Comparison of ENCODE assay signal across 21 cellular contexts in genomic region chr5:13510616-13511015, GRCh38.
"Had no signal": no experiment of that assay in that cellular context is flagged by ENCODE, and none has a peak within 500 bp of the region (broad histone marks: within the 10 kb centered on the region; RNA-seq: fewer than 3 reads in every experiment).

No MANE protein-coding gene starts in this region.

- H3K27ac ChIP-seq: body of pancreas, lower lobe of right lung, thyroid gland, uterus had no signal

- H3K4me1 Mint-ChIP-seq: activated B cell treated with CpG ODN at 0.5 μM for 24 hours; activated CD4-positive, alpha-beta T cell treated with anti-CD3 and anti-CD28 coated beads, Interleukin-2, amount 10 ng/mL, durations not matched to agents 24 days and 14 days; activated naive CD8-positive, alpha-beta T cell treated with anti-CD3 and anti-CD28 coated beads for 36 hours; immature natural killer cell; stimulated activated effector memory CD8-positive, alpha-beta T cell treated with anti-CD3 and anti-CD28 coated beads, Interleukin-12 subunit alpha, Interleukin-12 subunit beta, amount 100 ng/mL, for 72 hours; T-helper 17 cell had no signal

- H3K27me3 Mint-ChIP-seq: activated B cell treated with CpG ODN at 0.5 μM for 24 hours; activated CD4-positive, alpha-beta T cell treated with anti-CD3 and anti-CD28 coated beads, Interleukin-2, amount 10 ng/mL, durations not matched to agents 24 days and 14 days; activated naive CD8-positive, alpha-beta T cell treated with anti-CD3 and anti-CD28 coated beads for 36 hours; progenitor cell of endocrine pancreas; T-helper 17 cell had no signal

- H3K4me1 ChIP-seq: body of pancreas, lower lobe of right lung, thyroid gland, uterus had no signal

- H3K27ac Mint-ChIP-seq: activated B cell treated with CpG ODN at 0.5 μM for 24 hours; activated CD4-positive, alpha-beta T cell treated with anti-CD3 and anti-CD28 coated beads, Interleukin-2, amount 10 ng/mL, durations not matched to agents 24 days and 14 days; activated CD8-positive, alpha-beta T cell treated with anti-CD3 and anti-CD28 coated beads, Interleukin-2, amount 10 ng/mL, durations not matched to agents 7 days and 5 days; activated naive CD8-positive, alpha-beta T cell treated with anti-CD3 and anti-CD28 coated beads for 36 hours; immature natural killer cell; mesothelial cell of epicardium; progenitor cell of endocrine pancreas; stimulated activated effector memory CD8-positive, alpha-beta T cell treated with anti-CD3 and anti-CD28 coated beads, Interleukin-12 subunit alpha, Interleukin-12 subunit beta, amount 100 ng/mL, for 72 hours; T-helper 17 cell had no signal

- H3K4me3 ChIP-seq: body of pancreas, lower lobe of right lung, thyroid gland, uterus had no signal

- ATAC-seq: activated CD8-positive, alpha-beta T cell treated with anti-CD3 and anti-CD28 coated beads, Interleukin-2, amount 10 ng/mL, durations not matched to agents 7 days and 5 days; body of pancreas; left colon; lower lobe of right lung; sciatic nerve; stimulated activated effector memory CD8-positive, alpha-beta T cell treated with anti-CD3 and anti-CD28 coated beads, Interleukin-12 subunit alpha, Interleukin-12 subunit beta, amount 100 ng/mL, for 72 hours; T-helper 17 cell had no signal

- H3K9me3 ChIP-seq: body of pancreas, lower lobe of right lung, thyroid gland, uterus had no signal

- H3K36me3 Mint-ChIP-seq: activated naive CD8-positive, alpha-beta T cell treated with anti-CD3 and anti-CD28 coated beads for 36 hours; immature natural killer cell; mesothelial cell of epicardium; stimulated activated effector memory CD8-positive, alpha-beta T cell treated with anti-CD3 and anti-CD28 coated beads, Interleukin-12 subunit alpha, Interleukin-12 subunit beta, amount 100 ng/mL, for 72 hours had no signal

- DNase-seq: activated B cell treated with CpG ODN at 0.5 μM for 24 hours; activated CD4-positive, alpha-beta T cell treated with anti-CD3 and anti-CD28 coated beads, Interleukin-2, amount 10 ng/mL, durations not matched to agents 24 days and 14 days; activated CD8-positive, alpha-beta memory T cell treated with anti-CD3 and anti-CD28 coated beads, Interleukin-2, amount 50 U/mL, for 48 hours; activated CD8-positive, alpha-beta T cell treated with anti-CD3 and anti-CD28 coated beads, Interleukin-2, amount 10 ng/mL, durations not matched to agents 7 days and 5 days; activated naive CD8-positive, alpha-beta T cell treated with anti-CD3 and anti-CD28 coated beads for 36 hours; amygdala; body of pancreas; cortex of kidney; effector CD8-positive, alpha-beta T cell; head of caudate nucleus; immature natural killer cell; left colon; lower lobe of right lung; stimulated activated CD4-positive, alpha-beta T cell treated with anti-CD3 and anti-CD28 coated beads, Interleukin-2, amount 100 ng/mL, for 24 hours; T-helper 17 cell; thyroid gland; uterus had no signal

- H3K4me3 Mint-ChIP-seq: activated B cell treated with CpG ODN at 0.5 μM for 24 hours; activated CD4-positive, alpha-beta T cell treated with anti-CD3 and anti-CD28 coated beads, Interleukin-2, amount 10 ng/mL, durations not matched to agents 24 days and 14 days; activated CD8-positive, alpha-beta T cell treated with anti-CD3 and anti-CD28 coated beads, Interleukin-2, amount 10 ng/mL, durations not matched to agents 7 days and 5 days; activated naive CD8-positive, alpha-beta T cell treated with anti-CD3 and anti-CD28 coated beads for 36 hours; immature natural killer cell; mesothelial cell of epicardium; stimulated activated effector memory CD8-positive, alpha-beta T cell treated with anti-CD3 and anti-CD28 coated beads, Interleukin-12 subunit alpha, Interleukin-12 subunit beta, amount 100 ng/mL, for 72 hours; T-helper 17 cell had no signal

- H3K27me3 ChIP-seq: body of pancreas, thyroid gland, uterus had no signal

- H3K36me3 ChIP-seq: lower lobe of right lung, thyroid gland, uterus had no signal
